Comparison of ENCODE assay signal across 17 cellular contexts in genomic region chr10:98006266-98006665, GRCh38. TPM values are rescaled to one million over a fixed set of nuclear protein-coding genes. Genes with fewer than 3 reads are reported as not detected.
DNase-seq lines count a peak whose midpoint lies in the region; ATAC-seq and TF ChIP-seq lines count a peak whose summit lies in the region.
"Had no signal": no experiment of that assay in that cellular context is flagged by ENCODE, and none has a peak within 500 bp of the region (broad histone marks: within the 10 kb centered on the region; RNA-seq: fewer than 3 reads in every experiment).

No MANE protein-coding gene starts in this region.

- H3K36me3 Mint-ChIP-seq in H9 (ENCODE audit: insufficient read depth in 1 of 3, low read depth in 3 of 3), result no peaks in the 10 kb centered on the region
- H3K36me3 Mint-ChIP-seq: stimulated activated effector memory CD8-positive, alpha-beta T cell treated with anti-CD3 and anti-CD28 coated beads, Interleukin-12 subunit alpha, Interleukin-12 subunit beta, amount 100 ng/mL, for 72 hours had no signal

- H3K9me3 ChIP-seq in BLaER1, result no peaks in the 10 kb centered on the region
- no peaks in the 10 kb centered on the region for H3K9me3 ChIP-seq in H9 (ENCODE audit: control insufficient read depth, low read depth, low read length)
- no peaks in the 10 kb centered on the region for H3K9me3 ChIP-seq in NT2/D1 (ENCODE audit: insufficient read depth, low read length)
- no peaks in the 10 kb centered on the region for H3K9me3 ChIP-seq in iPS-18c (ENCODE audit: control insufficient read depth, insufficient read depth, low read length)
- H3K9me3 ChIP-seq: ascending aorta had no signal

- peak; percentile 81 for DNase-seq in H9
- peak; percentile 38 for DNase-seq in NT2/D1 (ENCODE audit: low read depth, low spot score)
- DNase-seq in GM20000 (ENCODE audit: low spot score), result no peak
- DNase-seq in HPDE6-E6E7 (ENCODE audit: extremely low spot score), result no peak
- DNase-seq: activated CD4-positive, alpha-beta T cell treated with anti-CD3 and anti-CD28 coated beads, Interleukin-2, amount 50 U/mL, for 1 hour; dorsolateral prefrontal cortex; NCI-H446 treated with DMSO at 0.1 percent for 48 hours; right cardiac atrium; stimulated activated CD4-positive, alpha-beta T cell treated with anti-CD3 and anti-CD28 coated beads, Interleukin-4, amount 100 ng/mL, for 24 hours had no signal

- H2BK20ac ChIP-seq in H9 (ENCODE audit: low read depth, low read length, poor library complexity, severe bottlenecking), result no peak overlapping the region

- H3K14ac ChIP-seq in H9 (ENCODE audit: insufficient read depth, low read length), result no peak overlapping the region

- H3K4ac ChIP-seq in H9 (ENCODE audit: low read depth, low read length), result no peak overlapping the region

- H2BK5ac ChIP-seq in H9 (ENCODE audit: insufficient read length, low read length), result no peak overlapping the region

- no peak overlapping the region for H3T11ph ChIP-seq in H9 (ENCODE audit: low read length)

- H3K4me3 Mint-ChIP-seq in H9, result peak overlapping the region; percentile 48 to 67
- H3K4me3 Mint-ChIP-seq: stimulated activated effector memory CD8-positive, alpha-beta T cell treated with anti-CD3 and anti-CD28 coated beads, Interleukin-12 subunit alpha, Interleukin-12 subunit beta, amount 100 ng/mL, for 72 hours; T-helper 2 cell treated with Interferon-gamma antibody and Interleukin-4, amounts not matched to agents 5 μg/mL and 100 μg/mL, for 36 hours had no signal

- H3K56ac ChIP-seq in H9 (ENCODE audit: insufficient read length, low read depth, low read length), result no peak overlapping the region

- H4K5ac ChIP-seq in H9 (ENCODE audit: insufficient read length, low read depth, low read length), result no peak overlapping the region

- H3K27me3 Mint-ChIP-seq in H9 (ENCODE audit: low read depth), result peaks cover 14% of the 10 kb centered on the region

- no peak for TF ChIP-seq CTCF in H9 (conservative IDR thresholded peaks at IDR 0.05)
- no peak for TF ChIP-seq CTCF in GM20000 (IDR thresholded peaks at IDR 0.05; ENCODE audit: extremely low read depth, missing control alignments)

- H3K23me2 ChIP-seq in H9 (ENCODE audit: insufficient read length, low read depth, low read length, poor library complexity, severe bottlenecking), result peaks cover 7% of the 10 kb centered on the region

- no peaks in the 10 kb centered on the region for H3K79me1 ChIP-seq in H9 (ENCODE audit: insufficient read depth, low read depth, low read length, poor library complexity, severe bottlenecking)

- H3K27ac ChIP-seq in BLaER1 (no peak overlapping the region), H9 (ENCODE audit: insufficient read length, low read depth, low read length) (no peak overlapping the region)
- H3K27ac ChIP-seq: ascending aorta, dorsolateral prefrontal cortex had no signal

- H3K4me1 Mint-ChIP-seq in H9, result peaks cover 25 to 31% of the 10 kb centered on the region in 2 experiments

- no CpG with 5 or more reads among the region's 12 CpGs for WGBS in H9 (ENCODE audit: extremely low coverage, insufficient read length, low lambda C conversion rate)

- H4K20me1 ChIP-seq in BLaER1 (no peaks in the 10 kb centered on the region), H9 (ENCODE audit: control insufficient read depth, insufficient read depth, insufficient read length) (peaks cover 2% of the 10 kb centered on the region)

- ATAC-seq in GM19452 (IDR thresholded peaks at IDR 0.05; ENCODE audit: unreplicated experiment), result no peak
- no peak for ATAC-seq in GM21576 (IDR thresholded peaks at IDR 0.05; ENCODE audit: unreplicated experiment)
- ATAC-seq: stimulated activated effector memory CD8-positive, alpha-beta T cell treated with anti-CD3 and anti-CD28 coated beads, Interleukin-12 subunit alpha, Interleukin-12 subunit beta, amount 100 ng/mL, for 72 hours had no signal

- H3K9me3 Mint-ChIP-seq in H9, result no peaks in the 10 kb centered on the region; a peak in 1 of 5 replicates
- H3K9me3 Mint-ChIP-seq: stimulated activated effector memory CD8-positive, alpha-beta T cell treated with anti-CD3 and anti-CD28 coated beads, Interleukin-12 subunit alpha, Interleukin-12 subunit beta, amount 100 ng/mL, for 72 hours; T-helper 2 cell treated with Interferon-gamma antibody and Interleukin-4, amounts not matched to agents 5 μg/mL and 100 μg/mL, for 36 hours had no signal

- no peak overlapping the region for H3K23ac ChIP-seq in H9 (ENCODE audit: insufficient read length, low read depth, low read length)

- H2BK120ac ChIP-seq in H9 (ENCODE audit: low read depth, low read length, poor library complexity, severe bottlenecking), result no peak overlapping the region

- H3K18ac ChIP-seq in H9 (ENCODE audit: insufficient read length, low read depth, low read length), result no peak overlapping the region

- H2AFZ ChIP-seq in H9 (ENCODE audit: low read length), result no peak overlapping the region

- no peaks in the 10 kb centered on the region for H3K27me3 ChIP-seq in BLaER1
- H3K27me3 ChIP-seq in H9 (ENCODE audit: insufficient read depth, low read length), result no peaks in the 10 kb centered on the region; the same call in 1 of the 2 replicates
- H3K27me3 ChIP-seq in NT2/D1 (ENCODE audit: insufficient read depth, insufficient read length), result no peaks in the 10 kb centered on the region
- H3K27me3 ChIP-seq: ascending aorta, dorsolateral prefrontal cortex had no signal

- H3K27ac Mint-ChIP-seq in H9, result 0 out of 7 replicates have a peak overlapping the region, but pooled peaks of 1 of the 3 experiments have one; percentile 0
- H3K27ac Mint-ChIP-seq: stimulated activated effector memory CD8-positive, alpha-beta T cell treated with anti-CD3 and anti-CD28 coated beads, Interleukin-12 subunit alpha, Interleukin-12 subunit beta, amount 100 ng/mL, for 72 hours; T-helper 2 cell treated with Interferon-gamma antibody and Interleukin-4, amounts not matched to agents 5 μg/mL and 100 μg/mL, for 36 hours had no signal

- H3K4me1 ChIP-seq in BLaER1 (peaks cover 9% of the 10 kb centered on the region), H9 (ENCODE audit: insufficient read depth, low read length) (peaks cover 4% of the 10 kb centered on the region), NT2/D1 (ENCODE audit: insufficient read depth, insufficient read length) (no peaks in the 10 kb centered on the region)
- H3K4me1 ChIP-seq: ascending aorta had no signal

- no peak overlapping the region for H2BK15ac ChIP-seq in H9 (ENCODE audit: low read depth, low read length)

- H3K4me3 ChIP-seq in BLaER1 (no peak overlapping the region), NT2/D1 (ENCODE audit: insufficient read length, low read depth) (no peak overlapping the region), iPS-18c (ENCODE audit: insufficient read depth, low read depth, low read length) (0 out of 2 replicates have a peak overlapping the region, but pooled peaks have one; percentile 11)
- H3K4me3 ChIP-seq: ascending aorta had no signal

- H2BK12ac ChIP-seq in H9 (ENCODE audit: insufficient read length, low read depth, low read length), result no peak overlapping the region

- H3K79me2 ChIP-seq in H9 (ENCODE audit: insufficient read depth, low read length), result no peaks in the 10 kb centered on the region

- no peak overlapping the region for H4K91ac ChIP-seq in H9 (ENCODE audit: insufficient read length, low read depth, low read length)

- no peak overlapping the region for H4K8ac ChIP-seq in H9 (replicated peaks; ENCODE audit: insufficient read length, low read depth, low read length)

- H3K36me3 ChIP-seq in BLaER1 (no peaks in the 10 kb centered on the region), NT2/D1 (ENCODE audit: insufficient read depth, insufficient read length, low read length) (no peaks in the 10 kb centered on the region)
- H3K36me3 ChIP-seq: ascending aorta had no signal

- H3K9ac ChIP-seq in BLaER1, result no peak overlapping the region
- no peak overlapping the region for H3K9ac ChIP-seq in H9 (ENCODE audit: extremely low read depth, insufficient read length, low read length)
- no peak overlapping the region for H3K9ac ChIP-seq in NT2/D1 (ENCODE audit: insufficient read length, low read depth)

- H3K4me2 ChIP-seq in BLaER1, result peak overlapping the region; percentile 58
- H3K4me2 ChIP-seq in H9 (ENCODE audit: insufficient read depth, insufficient read length, low read length), result peak overlapping the region; percentile 78

- H2AK5ac ChIP-seq in H9 (ENCODE audit: insufficient read length, low read length), result no peak overlapping the region

RNA-seq across cellular contexts. Expression of gene CRTAC1, which starts 24.2 kb away (rescaled TPM):
- total RNA-seq in H9 (2021), result 0.46 and 0.48 TPM in 2 replicates
- total RNA-seq: M059J had no signal

Comparison
In these comparisons a context has a peak if more than half of its experiments do, and no peak if none do; other contexts are left out.
1. DNase-seq: peak in H9 (single experiment) and NT2/D1 (single experiment); none in GM20000 (single experiment) and HPDE6-E6E7 (single experiment).